Comparison of ENCODE assay signal across 9 cellular contexts in the genomic region with DNA sequence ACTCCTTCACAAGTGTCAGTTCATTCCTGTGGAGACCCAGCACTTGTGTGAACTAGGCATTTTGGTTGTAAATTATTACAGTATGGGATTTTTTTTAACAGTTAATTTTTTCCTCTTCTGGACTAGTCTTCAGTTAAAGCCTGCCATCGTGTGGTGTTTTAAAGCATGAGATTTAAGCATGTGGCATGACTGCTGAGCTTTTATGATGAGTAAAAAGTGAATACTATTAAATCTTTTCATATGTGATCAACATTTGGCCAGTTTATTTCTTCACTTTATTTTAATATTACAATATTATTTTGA. TPM values are rescaled to one million over a fixed set of nuclear protein-coding genes. Genes with fewer than 3 reads are reported as not detected.
DNase-seq lines count a peak whose midpoint lies in the region; ATAC-seq and TF ChIP-seq lines count a peak whose summit lies in the region.
"Had no signal": no experiment of that assay in that cellular context is flagged by ENCODE, and none has a peak within 500 bp of the region (broad histone marks: within the 10 kb centered on the region; RNA-seq: fewer than 3 reads in every experiment).

No MANE protein-coding gene starts in this region.

- H3K27me3 ChIP-seq in vagina = no peaks in the 10 kb centered on the region

- H3K4me3 ChIP-seq in vagina = no peak overlapping the region

- peak in 2 of 3 donors; percentile 54 to 60 for ATAC-seq in natural killer cell
- no peak for ATAC-seq in natural killer cell treated with Interleukin-12 subunit alpha and Interleukin-12 subunit beta and Interleukin-15 and Interleukin-18, amount 100 ng/mL, for 72 hours
- no peak for ATAC-seq in HG03196 (IDR thresholded peaks at IDR 0.05; ENCODE audit: unreplicated experiment)
- no peak for ATAC-seq in GM18909 (IDR thresholded peaks at IDR 0.05; ENCODE audit: poor library complexity, unreplicated experiment)

- H3K9me3 ChIP-seq in vagina = no peaks in the 10 kb centered on the region

- TF ChIP-seq CTCF in natural killer cell (IDR thresholded peaks at IDR 0.05) (peak; percentile 38), LNCAP (IDR thresholded peaks at IDR 0.05) (peak; percentile 48), vagina (IDR thresholded peaks at IDR 0.05) (no peak)

- no peaks in the 10 kb centered on the region for H3K4me1 ChIP-seq in vagina

- peaks cover 0 to 18% of the 10 kb centered on the region in 2 donors for H3K4me1 Mint-ChIP-seq in natural killer cell
- peaks cover 18 to 19% of the 10 kb centered on the region in 2 donors for H3K4me1 Mint-ChIP-seq in natural killer cell treated with Interleukin-12 subunit alpha and Interleukin-12 subunit beta and Interleukin-15 and Interleukin-18, amount 100 ng/mL, for 72 hours (ENCODE audit: low read depth in 2 of 2)

- H3K4me3 Mint-ChIP-seq in natural killer cell = no peak overlapping the region
- H3K4me3 Mint-ChIP-seq in natural killer cell treated with Interleukin-12 subunit alpha and Interleukin-12 subunit beta and Interleukin-15 and Interleukin-18, amount 100 ng/mL, for 72 hours = no peak overlapping the region
- H3K4me3 Mint-ChIP-seq: dendritic cell treated with granulocyte-macrophage colony-stimulating factor and Interleukin-4, amounts not matched to agents 40 ng/mL and 50 ng/mL, for 4 days had no signal

- no peaks in the 10 kb centered on the region for H3K27me3 Mint-ChIP-seq in natural killer cell (ENCODE audit: low read depth in 2 of 2)
- H3K27me3 Mint-ChIP-seq in natural killer cell treated with Interleukin-12 subunit alpha and Interleukin-12 subunit beta and Interleukin-15 and Interleukin-18, amount 100 ng/mL, for 72 hours = no peaks in the 10 kb centered on the region
- H3K27me3 Mint-ChIP-seq: dendritic cell treated with granulocyte-macrophage colony-stimulating factor and Interleukin-4, amounts not matched to agents 40 ng/mL and 50 ng/mL, for 4 days had no signal

- H3K27ac Mint-ChIP-seq in natural killer cell = no peak overlapping the region
- H3K27ac Mint-ChIP-seq in natural killer cell treated with Interleukin-12 subunit alpha and Interleukin-12 subunit beta and Interleukin-15 and Interleukin-18, amount 100 ng/mL, for 72 hours = peak overlapping the region in 1 of 2 donors; percentile 53

- DNase-seq in natural killer cell (no peak), dermis microvascular lymphatic vessel endothelial cell (ENCODE audit: low read depth in 2 of 2) (peak; percentile 59 to 64), stromal cell of bone marrow (ENCODE audit: low read depth) (peak; percentile 45), vagina (ENCODE audit: extremely low spot score in 2 of 2) (no peak)
- no peak for DNase-seq in natural killer cell treated with Interleukin-12 subunit alpha and Interleukin-12 subunit beta and Interleukin-15 and Interleukin-18, amount 100 ng/mL, for 72 hours (ENCODE audit: low spot score)

- no peaks in the 10 kb centered on the region for H3K36me3 Mint-ChIP-seq in natural killer cell
- H3K36me3 Mint-ChIP-seq in natural killer cell treated with Interleukin-12 subunit alpha and Interleukin-12 subunit beta and Interleukin-15 and Interleukin-18, amount 100 ng/mL, for 72 hours = no peaks in the 10 kb centered on the region

- H3K9me3 Mint-ChIP-seq in natural killer cell = no peaks in the 10 kb centered on the region
- H3K9me3 Mint-ChIP-seq in natural killer cell treated with Interleukin-12 subunit alpha and Interleukin-12 subunit beta and Interleukin-15 and Interleukin-18, amount 100 ng/mL, for 72 hours = no peaks in the 10 kb centered on the region
- H3K9me3 Mint-ChIP-seq: dendritic cell treated with granulocyte-macrophage colony-stimulating factor and Interleukin-4, amounts not matched to agents 40 ng/mL and 50 ng/mL, for 4 days had no signal

- intact Hi-C loops in natural killer cell (cut with micrococcal nuclease) = loop anchor here (1.0 to 5.0 kb wide), 2 partner anchors 126 to 145 kb away; no protein-coding TSS in a partner anchor
- intact Hi-C loops in vagina (cut with DNase I) = no loop called here

- no peak overlapping the region for H3K27ac ChIP-seq in vagina

- TF ChIP-seq POLR2A in vagina (IDR thresholded peaks at IDR 0.05) = no peak

- H3K36me3 ChIP-seq in vagina = no peaks in the 10 kb centered on the region

RNA-seq across cellular contexts. Expression of a gene that starts 25.0 kb away (rescaled TPM):
- total RNA-seq in natural killer cell = 10 to 100 TPM; 31.2 to 57.8 (median 37.3) TPM
- 100 to 1,000 TPM; 184 to 270 TPM for total RNA-seq in natural killer cell treated with Interleukin-12 subunit alpha and Interleukin-12 subunit beta and Interleukin-15 and Interleukin-18, amount 100 ng/mL, for 72 hours
- total RNA-seq in dermis microvascular lymphatic vessel endothelial cell = 25.7 and 61.1 TPM in 2 replicates
- 20.9 TPM for total RNA-seq in vagina

Comparison
In these comparisons a context has a peak if more than half of its experiments do, and no peak if none do; other contexts are left out.
1. ATAC-seq: peak in natural killer cell (2 of 3); none in natural killer cell treated with Interleukin-12 subunit alpha and Interleukin-12 subunit beta and Interleukin-15 and Interleukin-18, amount 100 ng/mL, for 72 hours (0 of 2), HG03196 (single experiment) and GM18909 (single experiment).
2. DNase-seq: peak in dermis microvascular lymphatic vessel endothelial cell (2 of 2) and stromal cell of bone marrow (single experiment); none in natural killer cell (single experiment), natural killer cell treated with Interleukin-12 subunit alpha and Interleukin-12 subunit beta and Interleukin-15 and Interleukin-18, amount 100 ng/mL, for 72 hours (single experiment) and vagina (0 of 2).
3. CTCF ChIP-seq: peak in natural killer cell (single experiment) and LNCAP (single experiment); none in vagina (0 of 3).